1 cellular context compared by ENCODE assay signal in the genomic region with DNA sequence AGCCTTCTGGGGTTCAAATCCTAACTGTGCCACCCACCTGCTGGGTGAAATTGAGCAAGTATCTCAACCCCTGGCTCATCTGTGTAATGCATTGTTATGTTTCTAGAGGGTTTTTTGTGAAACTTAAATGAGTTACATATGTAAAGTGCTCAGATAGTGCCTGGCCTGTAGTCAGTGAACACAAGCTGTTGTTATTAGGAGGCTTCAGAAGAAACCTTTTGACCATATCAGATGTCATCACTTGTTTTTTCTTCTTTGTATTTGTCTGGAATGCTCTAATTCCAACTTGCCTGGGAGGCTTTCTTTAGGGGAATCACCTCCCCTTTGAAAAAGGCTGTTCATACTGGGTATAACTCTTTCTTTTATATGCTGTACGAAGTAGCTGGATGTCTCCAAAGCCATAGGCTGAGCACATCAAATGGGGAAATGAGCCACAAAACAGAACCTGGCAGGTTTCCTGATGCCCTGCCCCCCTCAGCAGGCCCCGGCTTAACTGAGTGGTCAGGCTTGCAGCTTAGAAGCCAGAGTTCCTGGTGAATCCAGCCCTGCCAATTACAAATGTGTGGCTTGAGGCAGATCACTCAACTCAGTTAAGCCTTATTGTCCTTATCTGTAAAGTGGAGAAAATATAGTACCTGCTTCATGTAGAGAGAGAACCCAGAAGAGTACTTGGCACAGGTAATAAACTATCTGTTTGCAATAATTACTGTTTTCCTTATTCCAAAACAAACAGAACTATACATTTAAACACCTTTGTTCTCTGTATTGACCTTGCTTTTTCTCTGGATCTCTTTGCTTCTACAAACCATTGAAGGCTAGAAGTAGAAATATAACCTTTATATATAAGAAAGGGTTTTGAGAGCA.
TF ChIP-seq lines count a peak whose summit lies in the region.

No MANE protein-coding gene starts in this region.

TF ChIP-seq in H1, 55 proteins besides CTCF, POLR2A, EP300 and RAD21 (continued from another document):
- TF ChIP-seq CHD1 (IDR thresholded peaks at IDR 0.05; ENCODE audit: low read depth, low read length) (no peak), CTBP2 (IDR thresholded peaks at IDR 0.05; ENCODE audit: borderline replicate concordance, insufficient read depth, insufficient read length, low read length) (no peak), SP4 (IDR thresholded peaks at IDR 0.05; ENCODE audit: low read length) (no peak), GTF2F1 (IDR thresholded peaks at IDR 0.05; ENCODE audit: borderline replicate concordance, low read depth, low read length) (no peak), GABPA (IDR thresholded peaks at IDR 0.05; ENCODE audit: borderline replicate concordance, insufficient read depth, low read length) (no peak)
- TF ChIP-seq, protein P1, sequence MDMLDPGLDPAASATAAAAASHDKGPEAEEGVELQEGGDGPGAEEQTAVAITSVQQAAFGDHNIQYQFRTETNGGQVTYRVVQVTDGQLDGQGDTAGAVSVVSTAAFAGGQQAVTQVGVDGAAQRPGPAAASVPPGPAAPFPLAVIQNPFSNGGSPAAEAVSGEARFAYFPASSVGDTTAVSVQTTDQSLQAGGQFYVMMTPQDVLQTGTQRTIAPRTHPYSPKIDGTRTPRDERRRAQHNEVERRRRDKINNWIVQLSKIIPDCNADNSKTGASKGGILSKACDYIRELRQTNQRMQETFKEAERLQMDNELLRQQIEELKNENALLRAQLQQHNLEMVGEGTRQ (IDR thresholded peaks at IDR 0.05; ENCODE audit: low read length): no peak
- TF ChIP-seq, protein P2, sequence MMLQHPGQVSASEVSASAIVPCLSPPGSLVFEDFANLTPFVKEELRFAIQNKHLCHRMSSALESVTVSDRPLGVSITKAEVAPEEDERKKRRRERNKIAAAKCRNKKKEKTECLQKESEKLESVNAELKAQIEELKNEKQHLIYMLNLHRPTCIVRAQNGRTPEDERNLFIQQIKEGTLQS (IDR thresholded peaks at IDR 0.05; ENCODE audit: insufficient read depth, low read depth, low read length): no peak
